In genomic region chr1:200526709-200527612, GRCh38 we compare ENCODE assay signal across 15 cellular contexts.
DNase-seq lines count a peak whose midpoint lies in the region; ATAC-seq and TF ChIP-seq lines count a peak whose summit lies in the region.
"Had no signal": no experiment of that assay in that cellular context is flagged by ENCODE, and none has a peak within 500 bp of the region (broad histone marks: within the 10 kb centered on the region; RNA-seq: fewer than 3 reads in every experiment).

No MANE protein-coding gene starts in this region.

- H3K4me3 Mint-ChIP-seq in effector memory CD8-positive, alpha-beta T cell = no peak overlapping the region
- H3K4me3 Mint-ChIP-seq: activated CD8-positive, alpha-beta T cell treated with anti-CD3 and anti-CD28 coated beads for 36 hours; neural progenitor cell had no signal

- H3K36me3 Mint-ChIP-seq in effector memory CD8-positive, alpha-beta T cell (ENCODE audit: insufficient read depth) = peaks cover 5% of the 10 kb centered on the region
- H3K36me3 Mint-ChIP-seq: neural progenitor cell had no signal

- no peak for TF ChIP-seq CTCF in fibroblast of mammary gland (conservative IDR thresholded peaks at IDR 0.05; ENCODE audit: control insufficient read depth, insufficient read depth, low read depth, low read length)

- no peak overlapping the region for H3K4me3 ChIP-seq in fibroblast of mammary gland (ENCODE audit: control insufficient read depth, low read depth, low read length)
- H3K4me3 ChIP-seq: gastroesophageal sphincter, neural progenitor cell had no signal

- ATAC-seq in GM21360 (IDR thresholded peaks at IDR 0.05; ENCODE audit: unreplicated experiment) (peak; percentile 59), GM19324 (IDR thresholded peaks at IDR 0.05; ENCODE audit: low FRiP score, unreplicated experiment) (no peak)
- no peak for ATAC-seq in effector memory CD8-positive, alpha-beta T cell (replicated peaks)
- ATAC-seq: activated CD8-positive, alpha-beta T cell treated with anti-CD3 and anti-CD28 coated beads for 36 hours; gastroesophageal sphincter; left colon had no signal

- no peaks in the 10 kb centered on the region for H3K9me3 Mint-ChIP-seq in effector memory CD8-positive, alpha-beta T cell
- H3K9me3 Mint-ChIP-seq: activated CD8-positive, alpha-beta T cell treated with anti-CD3 and anti-CD28 coated beads for 36 hours; IgD-negative memory B cell; neural progenitor cell had no signal

- peak; percentile 15 for DNase-seq in EL
- peak; percentile 32 for DNase-seq in HT1080 (ENCODE audit: low read depth)
- peak; percentile 74 for DNase-seq in fibroblast of mammary gland (ENCODE audit: low read depth)
- DNase-seq in effector memory CD8-positive, alpha-beta T cell = no peak
- DNase-seq in activated CD4-positive, alpha-beta T cell treated with anti-CD3 and anti-CD28 coated beads for 48 hours = no peak
- DNase-seq in stimulated activated CD4-positive, alpha-beta T cell treated with anti-CD3 and anti-CD28 coated beads, Interleukin-2, amount 100 ng/mL, for 48 hours = no peak
- DNase-seq: activated CD8-positive, alpha-beta T cell treated with anti-CD3 and anti-CD28 coated beads for 36 hours; BE2C; left colon; NCI-H2029 treated with DMSO at 0.1 percent for 48 hours had no signal

- peaks cover 12 to 18% of the 10 kb centered on the region in 2 donors for H3K4me1 Mint-ChIP-seq in effector memory CD8-positive, alpha-beta T cell (ENCODE audit: low read depth in 2 of 2)

- H3K27me3 Mint-ChIP-seq in effector memory CD8-positive, alpha-beta T cell = peaks cover 0 to 11% of the 10 kb centered on the region in 2 donors
- H3K27me3 Mint-ChIP-seq: activated CD8-positive, alpha-beta T cell treated with anti-CD3 and anti-CD28 coated beads for 36 hours had no signal

- no peak overlapping the region for H3K27ac Mint-ChIP-seq in effector memory CD8-positive, alpha-beta T cell
- H3K27ac Mint-ChIP-seq: activated CD8-positive, alpha-beta T cell treated with anti-CD3 and anti-CD28 coated beads for 36 hours; neural progenitor cell had no signal

Comparison
In these comparisons a context has a peak if more than half of its experiments do, and no peak if none do; other contexts are left out.
1. DNase-seq: peak in EL (single experiment), HT1080 (single experiment) and fibroblast of mammary gland (single experiment); none in effector memory CD8-positive, alpha-beta T cell (0 of 3), activated CD4-positive, alpha-beta T cell treated with anti-CD3 and anti-CD28 coated beads for 48 hours (single experiment) and stimulated activated CD4-positive, alpha-beta T cell treated with anti-CD3 and anti-CD28 coated beads, Interleukin-2, amount 100 ng/mL, for 48 hours (0 of 2).